ENCODE assay signal across 1 cellular context in genomic region chr1:160284782-160285344, GRCh38.
TF ChIP-seq lines count a peak whose summit lies in the region.

A gene with protein sequence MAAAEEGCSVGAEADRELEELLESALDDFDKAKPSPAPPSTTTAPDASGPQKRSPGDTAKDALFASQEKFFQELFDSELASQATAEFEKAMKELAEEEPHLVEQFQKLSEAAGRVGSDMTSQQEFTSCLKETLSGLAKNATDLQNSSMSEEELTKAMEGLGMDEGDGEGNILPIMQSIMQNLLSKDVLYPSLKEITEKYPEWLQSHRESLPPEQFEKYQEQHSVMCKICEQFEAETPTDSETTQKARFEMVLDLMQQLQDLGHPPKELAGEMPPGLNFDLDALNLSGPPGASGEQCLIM (minus strand): TSS chr1:160285133. CDS start chr1:160285124, 9 bp downstream.

TF ChIP-seq in SK-N-SH, 30 proteins besides CTCF, POLR2A, EP300 and RAD21 (continued from another document):
- 0 out of 2 replicates have a peak, but pooled peaks have one; percentile 27 for TF ChIP-seq RFX5 (IDR thresholded peaks at IDR 0.05; ENCODE audit: low read length)
- TF ChIP-seq, protein P1, sequence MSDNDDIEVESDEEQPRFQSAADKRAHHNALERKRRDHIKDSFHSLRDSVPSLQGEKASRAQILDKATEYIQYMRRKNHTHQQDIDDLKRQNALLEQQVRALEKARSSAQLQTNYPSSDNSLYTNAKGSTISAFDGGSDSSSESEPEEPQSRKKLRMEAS (IDR thresholded peaks at IDR 0.05; ENCODE audit: low read depth): peak; percentile 47; the same call in 1 of the 2 replicates
- no peak for TF ChIP-seq SMC3 (IDR thresholded peaks at IDR 0.05; ENCODE audit: low read depth, low read length)
- 0 out of 2 replicates have a peak, but pooled peaks have one; percentile 19 for TF ChIP-seq FOXJ3 (CRISPR knock-in tag; IDR thresholded peaks at IDR 0.05)
- no peak for TF ChIP-seq TEAD4 (IDR thresholded peaks at IDR 0.05; ENCODE audit: borderline replicate concordance, insufficient read depth)
- no peak for TF ChIP-seq NFIC (IDR thresholded peaks at IDR 0.05; ENCODE audit: borderline replicate concordance)
- TF ChIP-seq MEF2A (IDR thresholded peaks at IDR 0.05; ENCODE audit: borderline replicate concordance, low read depth): no peak
- TF ChIP-seq SIN3A (IDR thresholded peaks at IDR 0.05; ENCODE audit: borderline replicate concordance, low read depth, low read length): peak; percentile 99
- TF ChIP-seq GABPA (IDR thresholded peaks at IDR 0.05; ENCODE audit: low read depth): no peak
- no peak for TF ChIP-seq TCF12 (IDR thresholded peaks at IDR 0.05)
- peak; percentile 41; the same call in 1 of the 2 replicates for TF ChIP-seq ELF1 (IDR thresholded peaks at IDR 0.05)
- TF ChIP-seq GATA2 (CRISPR knock-in tag; IDR thresholded peaks at IDR 0.05): no peak
- TF ChIP-seq RCOR1 (IDR thresholded peaks at IDR 0.05; ENCODE audit: low read length): no peak
- no peak for TF ChIP-seq PBX3 (IDR thresholded peaks at IDR 0.05)
TF ChIP-seq in SK-N-SH: peak in this region for 12.
